1 cellular context compared by ENCODE assay signal in genomic region chr7:156892821-156893706, GRCh38.
TF ChIP-seq lines count a peak whose summit lies in the region.

TSS of gene LMBR1 (minus strand) at chr7:156893183. CDS start at chr7:156892993, 190 bp downstream.

TF ChIP-seq in HepG2, 621 proteins besides CTCF, POLR2A, EP300 and RAD21 (continued from another document):
- TF ChIP-seq, protein P1, sequence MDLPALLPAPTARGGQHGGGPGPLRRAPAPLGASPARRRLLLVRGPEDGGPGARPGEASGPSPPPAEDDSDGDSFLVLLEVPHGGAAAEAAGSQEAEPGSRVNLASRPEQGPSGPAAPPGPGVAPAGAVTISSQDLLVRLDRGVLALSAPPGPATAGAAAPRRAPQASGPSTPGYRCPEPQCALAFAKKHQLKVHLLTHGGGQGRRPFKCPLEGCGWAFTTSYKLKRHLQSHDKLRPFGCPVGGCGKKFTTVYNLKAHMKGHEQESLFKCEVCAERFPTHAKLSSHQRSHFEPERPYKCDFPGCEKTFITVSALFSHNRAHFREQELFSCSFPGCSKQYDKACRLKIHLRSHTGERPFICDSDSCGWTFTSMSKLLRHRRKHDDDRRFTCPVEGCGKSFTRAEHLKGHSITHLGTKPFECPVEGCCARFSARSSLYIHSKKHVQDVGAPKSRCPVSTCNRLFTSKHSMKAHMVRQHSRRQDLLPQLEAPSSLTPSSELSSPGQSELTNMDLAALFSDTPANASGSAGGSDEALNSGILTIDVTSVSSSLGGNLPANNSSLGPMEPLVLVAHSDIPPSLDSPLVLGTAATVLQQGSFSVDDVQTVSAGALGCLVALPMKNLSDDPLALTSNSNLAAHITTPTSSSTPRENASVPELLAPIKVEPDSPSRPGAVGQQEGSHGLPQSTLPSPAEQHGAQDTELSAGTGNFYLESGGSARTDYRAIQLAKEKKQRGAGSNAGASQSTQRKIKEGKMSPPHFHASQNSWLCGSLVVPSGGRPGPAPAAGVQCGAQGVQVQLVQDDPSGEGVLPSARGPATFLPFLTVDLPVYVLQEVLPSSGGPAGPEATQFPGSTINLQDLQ (CRISPR knock-in tag; IDR thresholded peaks at IDR 0.05) = no peak; the same call in 1 of the 2 replicates
- TF ChIP-seq ZNF253 (CRISPR knock-in tag; IDR thresholded peaks at IDR 0.05; ENCODE audit: borderline replicate concordance) = no peak
- TF ChIP-seq ZNF205 (CRISPR knock-in tag; IDR thresholded peaks at IDR 0.05) = peak; percentile 46; the same call in 1 of the 2 replicates
- TF ChIP-seq, protein P2, sequence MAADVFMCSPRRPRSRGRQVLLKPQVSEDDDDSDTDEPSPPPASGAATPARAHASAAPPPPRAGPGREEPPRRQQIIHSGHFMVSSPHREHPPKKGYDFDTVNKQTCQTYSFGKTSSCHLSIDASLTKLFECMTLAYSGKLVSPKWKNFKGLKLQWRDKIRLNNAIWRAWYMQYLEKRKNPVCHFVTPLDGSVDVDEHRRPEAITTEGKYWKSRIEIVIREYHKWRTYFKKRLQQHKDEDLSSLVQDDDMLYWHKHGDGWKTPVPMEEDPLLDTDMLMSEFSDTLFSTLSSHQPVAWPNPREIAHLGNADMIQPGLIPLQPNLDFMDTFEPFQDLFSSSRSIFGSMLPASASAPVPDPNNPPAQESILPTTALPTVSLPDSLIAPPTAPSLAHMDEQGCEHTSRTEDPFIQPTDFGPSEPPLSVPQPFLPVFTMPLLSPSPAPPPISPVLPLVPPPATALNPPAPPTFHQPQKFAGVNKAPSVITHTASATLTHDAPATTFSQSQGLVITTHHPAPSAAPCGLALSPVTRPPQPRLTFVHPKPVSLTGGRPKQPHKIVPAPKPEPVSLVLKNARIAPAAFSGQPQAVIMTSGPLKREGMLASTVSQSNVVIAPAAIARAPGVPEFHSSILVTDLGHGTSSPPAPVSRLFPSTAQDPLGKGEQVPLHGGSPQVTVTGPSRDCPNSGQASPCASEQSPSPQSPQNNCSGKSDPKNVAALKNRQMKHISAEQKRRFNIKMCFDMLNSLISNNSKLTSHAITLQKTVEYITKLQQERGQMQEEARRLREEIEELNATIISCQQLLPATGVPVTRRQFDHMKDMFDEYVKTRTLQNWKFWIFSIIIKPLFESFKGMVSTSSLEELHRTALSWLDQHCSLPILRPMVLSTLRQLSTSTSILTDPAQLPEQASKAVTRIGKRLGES (CRISPR knock-in tag; IDR thresholded peaks at IDR 0.05; ENCODE audit: borderline replicate concordance) = no peak
- TF ChIP-seq TEAD3 (CRISPR knock-in tag; optimal IDR thresholded peaks at IDR 0.05; ENCODE audit: borderline replicate concordance) = no peak
- TF ChIP-seq PLRG1 (conservative IDR thresholded peaks at IDR 0.05) = no peak
- TF ChIP-seq, protein P3, sequence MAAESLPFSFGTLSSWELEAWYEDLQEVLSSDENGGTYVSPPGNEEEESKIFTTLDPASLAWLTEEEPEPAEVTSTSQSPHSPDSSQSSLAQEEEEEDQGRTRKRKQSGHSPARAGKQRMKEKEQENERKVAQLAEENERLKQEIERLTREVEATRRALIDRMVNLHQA (CRISPR knock-in tag; IDR thresholded peaks at IDR 0.05) = no peak
- no peak for TF ChIP-seq CHCHD3 (CRISPR knock-in tag; IDR thresholded peaks at IDR 0.05)
- no peak for TF ChIP-seq HNRNPH1 (optimal IDR thresholded peaks at IDR 0.05; ENCODE audit: low read depth, low read length)
- TF ChIP-seq SUZ12 (IDR thresholded peaks at IDR 0.05; ENCODE audit: low read depth, low read length) = no peak
- TF ChIP-seq ZNF792 (CRISPR knock-in tag; IDR thresholded peaks at IDR 0.05) = peak; percentile 74; the same call in 1 of the 2 replicates
- no peak for TF ChIP-seq IKZF1 (IDR thresholded peaks at IDR 0.05)
- TF ChIP-seq ZFAT (CRISPR knock-in tag; conservative IDR thresholded peaks at IDR 0.05) = no peak
- TF ChIP-seq ZNF891 (CRISPR knock-in tag; IDR thresholded peaks at IDR 0.05) = peak; percentile 65; the same call in 1 of the 2 replicates
- peak; percentile 89 for TF ChIP-seq CREB1 (IDR thresholded peaks at IDR 0.05)
- peak; percentile 92 for TF ChIP-seq CREB1 (CRISPR knock-in tag; IDR thresholded peaks at IDR 0.05)
- no peak for TF ChIP-seq SMAD9 (CRISPR knock-in tag; IDR thresholded peaks at IDR 0.05)
- TF ChIP-seq, protein P4, sequence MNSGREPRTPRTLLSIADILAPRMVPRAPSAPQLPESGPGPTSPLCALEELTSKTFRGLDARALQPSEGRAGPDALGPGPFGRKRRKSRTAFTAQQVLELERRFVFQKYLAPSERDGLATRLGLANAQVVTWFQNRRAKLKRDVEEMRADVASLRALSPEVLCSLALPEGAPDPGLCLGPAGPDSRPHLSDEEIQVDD (CRISPR knock-in tag; IDR thresholded peaks at IDR 0.05; ENCODE audit: borderline replicate concordance) = no peak
- TF ChIP-seq AHR (CRISPR knock-in tag; IDR thresholded peaks at IDR 0.05) = no peak; the same call in none of the 2 replicates
- no peak for TF ChIP-seq NPAS2 (CRISPR knock-in tag; IDR thresholded peaks at IDR 0.05; ENCODE audit: borderline replicate concordance)
- TF ChIP-seq, protein P5, sequence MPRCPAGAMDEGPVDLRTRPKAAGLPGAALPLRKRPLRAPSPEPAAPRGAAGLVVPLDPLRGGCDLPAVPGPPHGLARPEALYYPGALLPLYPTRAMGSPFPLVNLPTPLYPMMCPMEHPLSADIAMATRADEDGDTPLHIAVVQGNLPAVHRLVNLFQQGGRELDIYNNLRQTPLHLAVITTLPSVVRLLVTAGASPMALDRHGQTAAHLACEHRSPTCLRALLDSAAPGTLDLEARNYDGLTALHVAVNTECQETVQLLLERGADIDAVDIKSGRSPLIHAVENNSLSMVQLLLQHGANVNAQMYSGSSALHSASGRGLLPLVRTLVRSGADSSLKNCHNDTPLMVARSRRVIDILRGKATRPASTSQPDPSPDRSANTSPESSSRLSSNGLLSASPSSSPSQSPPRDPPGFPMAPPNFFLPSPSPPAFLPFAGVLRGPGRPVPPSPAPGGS (CRISPR knock-in tag; IDR thresholded peaks at IDR 0.05) = no peak; the same call in 1 of the 2 replicates
- no peak for TF ChIP-seq NCOA2 (CRISPR knock-in tag; IDR thresholded peaks at IDR 0.05)
- TF ChIP-seq HDAC1 (CRISPR knock-in tag; IDR thresholded peaks at IDR 0.05) = peak; percentile 64; the same call in 1 of the 2 replicates
- TF ChIP-seq ARID5B (CRISPR knock-in tag; IDR thresholded peaks at IDR 0.05) = peak; percentile 12; the same call in 1 of the 2 replicates
- TF ChIP-seq, protein P6, sequence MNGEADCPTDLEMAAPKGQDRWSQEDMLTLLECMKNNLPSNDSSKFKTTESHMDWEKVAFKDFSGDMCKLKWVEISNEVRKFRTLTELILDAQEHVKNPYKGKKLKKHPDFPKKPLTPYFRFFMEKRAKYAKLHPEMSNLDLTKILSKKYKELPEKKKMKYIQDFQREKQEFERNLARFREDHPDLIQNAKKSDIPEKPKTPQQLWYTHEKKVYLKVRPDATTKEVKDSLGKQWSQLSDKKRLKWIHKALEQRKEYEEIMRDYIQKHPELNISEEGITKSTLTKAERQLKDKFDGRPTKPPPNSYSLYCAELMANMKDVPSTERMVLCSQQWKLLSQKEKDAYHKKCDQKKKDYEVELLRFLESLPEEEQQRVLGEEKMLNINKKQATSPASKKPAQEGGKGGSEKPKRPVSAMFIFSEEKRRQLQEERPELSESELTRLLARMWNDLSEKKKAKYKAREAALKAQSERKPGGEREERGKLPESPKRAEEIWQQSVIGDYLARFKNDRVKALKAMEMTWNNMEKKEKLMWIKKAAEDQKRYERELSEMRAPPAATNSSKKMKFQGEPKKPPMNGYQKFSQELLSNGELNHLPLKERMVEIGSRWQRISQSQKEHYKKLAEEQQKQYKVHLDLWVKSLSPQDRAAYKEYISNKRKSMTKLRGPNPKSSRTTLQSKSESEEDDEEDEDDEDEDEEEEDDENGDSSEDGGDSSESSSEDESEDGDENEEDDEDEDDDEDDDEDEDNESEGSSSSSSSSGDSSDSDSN (CRISPR knock-in tag; IDR thresholded peaks at IDR 0.05) = peak; percentile 51
- TF ChIP-seq ZSCAN25 (CRISPR knock-in tag; IDR thresholded peaks at IDR 0.05) = peak; percentile 98
- no peak for TF ChIP-seq DNMT1 (CRISPR knock-in tag; IDR thresholded peaks at IDR 0.05)
- TF ChIP-seq, protein P7, sequence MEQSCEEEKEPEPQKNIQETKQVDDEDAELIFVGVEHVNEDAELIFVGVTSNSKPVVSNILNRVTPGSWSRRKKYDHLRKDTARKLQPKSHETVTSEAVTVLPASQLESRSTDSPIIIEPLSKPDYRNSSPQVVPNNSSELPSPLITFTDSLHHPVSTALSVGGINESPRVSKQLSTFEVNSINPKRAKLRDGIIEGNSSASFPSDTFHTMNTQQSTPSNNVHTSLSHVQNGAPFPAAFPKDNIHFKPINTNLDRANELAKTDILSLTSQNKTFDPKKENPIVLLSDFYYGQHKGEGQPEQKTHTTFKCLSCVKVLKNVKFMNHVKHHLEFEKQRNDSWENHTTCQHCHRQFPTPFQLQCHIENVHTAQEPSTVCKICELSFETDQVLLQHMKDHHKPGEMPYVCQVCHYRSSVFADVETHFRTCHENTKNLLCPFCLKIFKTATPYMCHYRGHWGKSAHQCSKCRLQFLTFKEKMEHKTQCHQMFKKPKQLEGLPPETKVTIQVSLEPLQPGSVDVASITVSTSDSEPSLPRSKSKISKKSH (CRISPR knock-in tag; IDR thresholded peaks at IDR 0.05; ENCODE audit: borderline replicate concordance) = no peak
- TF ChIP-seq ZNF883 (CRISPR knock-in tag; IDR thresholded peaks at IDR 0.05; ENCODE audit: not compliant biosample characterization) = no peak
- TF ChIP-seq SETDB1 (CRISPR knock-in tag; IDR thresholded peaks at IDR 0.05; ENCODE audit: borderline replicate concordance) = no peak
- TF ChIP-seq NONO (IDR thresholded peaks at IDR 0.05) = no peak
- no peak; the same call in 1 of the 2 replicates for TF ChIP-seq NONO (CRISPR knock-in tag; conservative IDR thresholded peaks at IDR 0.05)
- no peak for TF ChIP-seq ETV5 (CRISPR knock-in tag; IDR thresholded peaks at IDR 0.05; ENCODE audit: borderline replicate concordance)
- no peak for TF ChIP-seq THYN1 (CRISPR knock-in tag; IDR thresholded peaks at IDR 0.05; ENCODE audit: borderline replicate concordance, low read depth)
- TF ChIP-seq NCOA1 (CRISPR knock-in tag; IDR thresholded peaks at IDR 0.05) = no peak
- TF ChIP-seq MXI1 (IDR thresholded peaks at IDR 0.05; ENCODE audit: borderline replicate concordance, low read depth, low read length) = peak; percentile 26; the same call in 1 of the 3 replicates
- TF ChIP-seq, protein P8, sequence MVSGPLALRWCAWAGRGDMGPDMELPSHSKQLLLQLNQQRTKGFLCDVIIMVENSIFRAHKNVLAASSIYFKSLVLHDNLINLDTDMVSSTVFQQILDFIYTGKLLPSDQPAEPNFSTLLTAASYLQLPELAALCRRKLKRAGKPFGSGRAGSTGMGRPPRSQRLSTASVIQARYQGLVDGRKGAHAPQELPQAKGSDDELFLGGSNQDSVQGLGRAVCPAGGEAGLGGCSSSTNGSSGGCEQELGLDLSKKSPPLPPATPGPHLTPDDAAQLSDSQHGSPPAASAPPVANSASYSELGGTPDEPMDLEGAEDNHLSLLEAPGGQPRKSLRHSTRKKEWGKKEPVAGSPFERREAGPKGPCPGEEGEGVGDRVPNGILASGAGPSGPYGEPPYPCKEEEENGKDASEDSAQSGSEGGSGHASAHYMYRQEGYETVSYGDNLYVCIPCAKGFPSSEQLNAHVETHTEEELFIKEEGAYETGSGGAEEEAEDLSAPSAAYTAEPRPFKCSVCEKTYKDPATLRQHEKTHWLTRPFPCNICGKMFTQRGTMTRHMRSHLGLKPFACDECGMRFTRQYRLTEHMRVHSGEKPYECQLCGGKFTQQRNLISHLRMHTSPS (CRISPR knock-in tag; IDR thresholded peaks at IDR 0.05; ENCODE audit: low read depth) = 0 out of 2 replicates have a peak, but pooled peaks have one; percentile 46
- no peak for TF ChIP-seq PCBP2 (optimal IDR thresholded peaks at IDR 0.05; ENCODE audit: low read depth, low read length, poor library complexity, severe bottlenecking)
- TF ChIP-seq ZC3H4 (CRISPR knock-in tag; IDR thresholded peaks at IDR 0.05; ENCODE audit: borderline replicate concordance) = no peak
